9 cellular contexts compared by ENCODE assay signal in genomic region chr17:44384281-44384822, GRCh38. TPM values are rescaled to one million over a fixed set of nuclear protein-coding genes. Genes with fewer than 3 reads are reported as not detected.
A peak's percentile ranks its signal among the peaks of the same experiment; 100 is the strongest.
DNase-seq lines count a peak whose midpoint lies in the region; ATAC-seq and TF ChIP-seq lines count a peak whose summit lies in the region.
"Had no signal": no experiment of that assay in that cellular context is flagged by ENCODE, and none has a peak within 500 bp of the region (broad histone marks: within the 10 kb centered on the region; RNA-seq: fewer than 3 reads in every experiment).

No MANE protein-coding gene starts in this region.

- no peaks in the 10 kb centered on the region for H3K36me3 ChIP-seq in iPS DF 6.9 (ENCODE audit: control insufficient read depth, insufficient read depth, low read length)
- H3K36me3 ChIP-seq in psoas muscle (ENCODE audit: insufficient read depth in 1 of 2, low read depth in 1 of 2) = no peaks in the 10 kb centered on the region

- POLR2A ChIA-PET in T-cell (lab: Charles Lee) = no interaction called here

- intact Hi-C loops in psoas muscle (cut with DNase I) = no loop called here

- H3K9me3 ChIP-seq in iPS DF 6.9 (ENCODE audit: control insufficient read depth, insufficient read depth, low read length) (no peaks in the 10 kb centered on the region), psoas muscle (no peaks in the 10 kb centered on the region)

- WGBS in iPS DF 6.9 (ENCODE audit: insufficient coverage, insufficient read length) = no CpG with 5 or more reads among the region's 29 CpGs
- 10 to 18% (median 11%) methylated on average over 27 to 29 of the region's 29 CpGs for WGBS in psoas muscle, 3 donors

- no peaks in the 10 kb centered on the region for H3K9me3 Mint-ChIP-seq in T-cell
- H3K9me3 Mint-ChIP-seq: stimulated activated naive CD8-positive, alpha-beta T cell treated with anti-CD3 and anti-CD28 coated beads, Interleukin-15, Interleukin-2, amounts not matched to agents 100 ng/mL and 50 ng/mL, for 24 hours had no signal

- peaks cover under 1 to 7% of the 10 kb centered on the region in 2 donors for H3K27me3 Mint-ChIP-seq in T-cell

- peak overlapping the region; percentile 58 to 77 (median 66) for H3K4me3 Mint-ChIP-seq in T-cell

- CTCF ChIA-PET in T-cell (lab: Charles Lee) = no interaction called here

- H3K27me3 ChIP-seq in iPS DF 6.9 (ENCODE audit: control insufficient read depth, insufficient read depth, low read length) (peaks cover 6% of the 10 kb centered on the region), psoas muscle (ENCODE audit: insufficient read depth in 3 of 3, low read length in 2 of 3) (peaks cover 0 to 36% (median 15%) of the 10 kb centered on the region in 3 donors)

- no peaks in the 10 kb centered on the region for H3K36me3 Mint-ChIP-seq in T-cell

- TF ChIP-seq CTCF in GM20000 (IDR thresholded peaks at IDR 0.05; ENCODE audit: extremely low read depth, missing control alignments) = no peak
- TF ChIP-seq CTCF in psoas muscle (IDR thresholded peaks at IDR 0.05) = no peak

- H3K4me1 Mint-ChIP-seq in T-cell = peaks cover 11 to 17% (median 16%) of the 10 kb centered on the region in 3 donors

- H3K27ac Mint-ChIP-seq in T-cell = no peak overlapping the region
- H3K27ac Mint-ChIP-seq: stimulated activated naive CD8-positive, alpha-beta T cell treated with anti-CD3 and anti-CD28 coated beads, Interleukin-15, Interleukin-2, amounts not matched to agents 100 ng/mL and 50 ng/mL, for 24 hours had no signal

- no peak for ATAC-seq in T-cell (replicated peaks in 1 of 4)
- ATAC-seq in psoas muscle = peak in 2 of 4 donors; percentile 6 to 23

- H3K27ac ChIP-seq in iPS DF 6.9 (ENCODE audit: low read length) (no peak overlapping the region), psoas muscle (no peak overlapping the region)

- peak overlapping the region; percentile 15; the same call in 1 of the 2 replicates for H3K4me3 ChIP-seq in iPS DF 6.9 (ENCODE audit: low read length)
- H3K4me3 ChIP-seq in psoas muscle = peak overlapping the region; percentile 70

- H3K4me1 ChIP-seq in iPS DF 6.9 (ENCODE audit: control insufficient read depth, insufficient read depth, low read length) (no peaks in the 10 kb centered on the region), psoas muscle (peaks cover 7% of the 10 kb centered on the region)

- DNase-seq in GM20000 (ENCODE audit: low spot score) (peak; percentile 13), T-cell (no peak), iPS DF 6.9 (ENCODE audit: low read depth, low spot score) (no peak), psoas muscle (no peak), mucosa of gallbladder (ENCODE audit: low spot score) (no peak), NCI-H1105 (lab: John Stamatoyannopoulos, UW) (no peak), activated gamma-delta T cell (lab: John Stamatoyannopoulos, UW) (no peak)
- DNase-seq: activated CD4-positive, alpha-beta T cell treated with anti-CD3 and anti-CD28 coated beads, Interleukin-2, amount 50 U/mL, for 1 hour had no signal

RNA-seq across cellular contexts. Expression of gene ITGA2B, which starts 5.1 kb away (rescaled TPM):
- 1 to 10 TPM in 3 of 5 donors, under 1 TPM in 2; 0.41 to 3.9 (median 1.1) TPM for total RNA-seq in T-cell
- total RNA-seq in psoas muscle = under 1 TPM; 0.08 to 0.97 (median 0.23) TPM
- under 1 TPM; 0.13 to 0.69 (median 0.16) TPM for polyA plus RNA-seq in psoas muscle
- total RNA-seq in mucosa of gallbladder = 2.9 TPM

RNA-seq across cellular contexts. Expression of gene FAM171A2, which starts 20.7 kb away (rescaled TPM):
- total RNA-seq in T-cell = 1 to 10 TPM in 2 of 5 donors, under 1 TPM in 3; 0.18 to 1.5 (median 0.89) TPM
- under 1 TPM; 0.11 to 0.22 (median 0.20) TPM for total RNA-seq in psoas muscle
- polyA plus RNA-seq in psoas muscle = under 1 TPM; 0.06 to 0.23 (median 0.08) TPM
- total RNA-seq in mucosa of gallbladder = 4.0 TPM

RNA-seq across cellular contexts. Expression of gene GRN, which starts 39.2 kb away (rescaled TPM):
- total RNA-seq in T-cell (10 to 100 TPM; 21.0 to 48.3 (median 40.1) TPM), psoas muscle (10 to 100 TPM; 37.2 to 61.0 (median 58.6) TPM), mucosa of gallbladder (385 TPM)
- 10 to 100 TPM; 30.8 to 44.4 (median 31.6) TPM for polyA plus RNA-seq in psoas muscle

RNA-seq across cellular contexts. Expression of gene SLC25A39, which starts 59.7 kb away (rescaled TPM):
- 100 to 1,000 TPM in 3 of 5 donors, 10 to 100 TPM in 2; 78.6 to 108 (median 104) TPM for total RNA-seq in T-cell
- total RNA-seq in psoas muscle = 10 to 100 TPM; 36.4 to 57.8 (median 41.0) TPM
- polyA plus RNA-seq in psoas muscle = 10 to 100 TPM; 37.1 to 79.3 (median 42.4) TPM
- total RNA-seq in mucosa of gallbladder = 140 TPM
